In genomic region chr1:226082959-226083302, GRCh38 we compare ENCODE assay signal across 1 cellular context.
TF ChIP-seq lines count a peak whose summit lies in the region.

No MANE protein-coding gene starts in this region.

TF ChIP-seq in GM12878, 131 proteins besides CTCF, POLR2A, EP300 and RAD21 (continued from another document):
- TF ChIP-seq BCL3 (IDR thresholded peaks at IDR 0.05; ENCODE audit: borderline replicate concordance, insufficient read depth, low read depth, low read length, poor library complexity, severe bottlenecking) (no peak), SRF (IDR thresholded peaks at IDR 0.05; ENCODE audit: low read depth in 2 of 2, low read length in 2 of 2) (no peak)
